ENCODE assay signal across 8 cellular contexts in the genomic region with DNA sequence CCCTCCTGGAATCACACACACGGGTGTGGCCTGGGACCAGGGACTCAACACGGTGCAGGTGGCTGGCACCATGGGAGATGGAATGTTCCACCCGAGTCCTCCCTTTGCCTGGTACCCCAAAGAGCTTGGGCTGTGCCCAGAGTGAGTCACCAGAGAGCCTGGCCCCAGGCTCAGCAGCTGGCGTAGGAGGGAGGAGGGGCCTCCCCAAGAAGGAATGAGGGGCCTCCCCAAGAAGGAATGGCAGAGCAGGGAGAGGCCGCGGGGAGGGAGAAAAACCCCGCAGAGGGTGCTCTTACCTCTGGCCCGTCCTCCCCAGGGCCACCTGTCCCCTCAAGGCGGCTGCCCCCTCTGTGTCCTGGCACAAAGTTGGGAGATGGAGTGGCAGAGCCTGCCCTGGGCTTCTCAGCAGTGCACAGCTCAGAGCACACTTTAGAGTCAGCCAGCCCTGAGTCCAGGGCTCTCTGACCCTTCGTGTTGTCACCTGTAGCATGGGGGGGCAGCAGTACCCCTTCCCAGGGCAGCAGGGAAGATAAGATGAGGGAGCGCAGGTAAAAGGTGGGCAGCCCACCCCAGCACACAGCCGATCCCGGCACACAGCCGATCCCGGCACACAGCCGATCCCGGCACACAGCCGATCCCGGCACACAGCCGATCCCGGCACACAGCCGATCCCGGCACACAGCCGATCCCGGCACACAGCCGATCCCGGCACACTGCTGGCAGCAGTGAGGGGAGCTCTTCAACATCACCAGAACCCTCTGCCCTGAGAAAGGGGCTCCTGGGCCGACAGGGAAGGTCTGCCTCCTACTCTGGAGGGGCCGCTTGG. TPM values are rescaled to one million over a fixed set of nuclear protein-coding genes. Genes with fewer than 3 reads are reported as not detected.
DNase-seq lines count a peak whose midpoint lies in the region; TF ChIP-seq lines count a peak whose summit lies in the region.

No MANE protein-coding gene starts in this region.

- DNase-seq in GM12864 (ENCODE audit: low read depth) (no peak), Peyer's patch (peak in 1 of 3 donors; percentile 57), epithelial cell of prostate (ENCODE audit: low read depth, low spot score) (no peak), tibial artery (no peak), retina (no peak), progenitor cell of endocrine pancreas (ENCODE audit: low spot score, unreplicated experiment) (no peak), AML-193 (lab: John Stamatoyannopoulos, UW) (no peak)
- DNase-seq in stimulated activated CD4-positive, alpha-beta T cell treated with anti-CD3 and anti-CD28 coated beads, Interleukin-1b, Interleukin-23, amount 100 ng/mL, for 48 hours: peak; percentile 11

- peaks cover 9% of the 10 kb centered on the region for H3K27me3 Mint-ChIP-seq in progenitor cell of endocrine pancreas

- H3K9me3 ChIP-seq in Peyer's patch: no peaks in the 10 kb centered on the region
- H3K9me3 ChIP-seq in tibial artery: no peaks in the 10 kb centered on the region

- H3K4me1 ChIP-seq in Peyer's patch: peaks cover 0 to 20% (median 10%) of the 10 kb centered on the region in 4 donors
- H3K4me1 ChIP-seq in tibial artery: peaks cover 0 to 8% (median 0%) of the 10 kb centered on the region in 4 donors

- H3K27ac ChIP-seq in Peyer's patch (peak overlapping the region; percentile 56 to 88 (median 69)), epithelial cell of prostate (peak overlapping the region; percentile 57), tibial artery (no peak overlapping the region)

- TF ChIP-seq POLR2A in Peyer's patch (IDR thresholded peaks at IDR 0.05): no peak

- intact Hi-C loops in tibial artery (cut with DNase I; ENCODE audit: low total_unique reads): no loop called here

- no peak overlapping the region for H3K27ac Mint-ChIP-seq in progenitor cell of endocrine pancreas

- TF ChIP-seq CTCF in GM12864 (IDR thresholded peaks at IDR 0.05; ENCODE audit: low read depth, low read length, missing control alignments) (no peak), Peyer's patch (IDR thresholded peaks at IDR 0.05) (no peak), tibial artery (IDR thresholded peaks at IDR 0.05) (no peak), progenitor cell of endocrine pancreas (IDR thresholded peaks at IDR 0.05; ENCODE audit: unreplicated experiment) (no peak)

- H3K4me1 Mint-ChIP-seq in progenitor cell of endocrine pancreas (ENCODE audit: low read depth): no peaks in the 10 kb centered on the region

- no peaks in the 10 kb centered on the region for H3K9me3 Mint-ChIP-seq in progenitor cell of endocrine pancreas (ENCODE audit: low read depth)

- no peaks in the 10 kb centered on the region for H3K36me3 ChIP-seq in Peyer's patch
- H3K36me3 ChIP-seq in tibial artery: no peaks in the 10 kb centered on the region

- H3K4me3 Mint-ChIP-seq in progenitor cell of endocrine pancreas (ENCODE audit: low read depth): no peak overlapping the region

- H3K27me3 ChIP-seq in Peyer's patch (no peaks in the 10 kb centered on the region), tibial artery (peaks cover 0 to 40% of the 10 kb centered on the region in 2 donors)

- no peaks in the 10 kb centered on the region for H3K36me3 Mint-ChIP-seq in progenitor cell of endocrine pancreas (ENCODE audit: insufficient read depth)

- H3K4me3 ChIP-seq in GM12864 (ENCODE audit: low read depth, low read length) (peak overlapping the region; percentile 78), Peyer's patch (peak overlapping the region; percentile 44 to 58 (median 51)), tibial artery (peak overlapping the region in 1 of 2 donors; percentile 30)

RNA-seq across cellular contexts. Expression of a gene that starts 20.2 kb away (rescaled TPM):
- total RNA-seq in Peyer's patch: 10 to 100 TPM in 2 of 4 donors, 1 to 10 TPM in 2; 5.4 to 26.4 (median 10.1) TPM
- 5.8 and 6.9 TPM in 2 replicates for total RNA-seq in progenitor cell of endocrine pancreas

RNA-seq across cellular contexts. Expression of a gene that starts 33.3 kb away (rescaled TPM):
- 10 to 100 TPM in 3 of 4 donors, 1 to 10 TPM in 1; 9.2 to 35.5 (median 18.3) TPM for total RNA-seq in Peyer's patch
- total RNA-seq in progenitor cell of endocrine pancreas: 26.6 and 29.9 TPM in 2 replicates

Comparison
In these comparisons a context has a peak if more than half of its experiments do, and no peak if none do; other contexts are left out.
1. H3K27ac ChIP-seq: peak in Peyer's patch (4 of 4) and epithelial cell of prostate (single experiment); none in tibial artery (0 of 2).